7 cellular contexts compared by ENCODE assay signal in genomic region chrX:99752776-99753175, GRCh38.
"Had no signal": no experiment of that assay in that cellular context is flagged by ENCODE, and none has a peak within 500 bp of the region (broad histone marks: within the 10 kb centered on the region; RNA-seq: fewer than 3 reads in every experiment).

No MANE protein-coding gene starts in this region.

- H3K4me3 ChIP-seq: GM23338, K562 had no signal

- DNase-seq: H7, HCEC 1CT, KG1 had no signal

- H3K4me3 Mint-ChIP-seq: GM23338 had no signal

- FAIRE-seq: HepG2, K562 had no signal

- H2AFZ ChIP-seq: GM23338 had no signal

- H3K4me2 ChIP-seq: GM23338 had no signal

- H3K27ac Mint-ChIP-seq: GM23338 had no signal

- H3K27ac ChIP-seq: HL-60 had no signal
